ENCODE assay signal across 1 cellular context in genomic region chr17:15941781-15942180, GRCh38.
TF ChIP-seq lines count a peak whose summit lies in the region.

No MANE protein-coding gene starts in this region.

TF ChIP-seq in GM23338, 12 proteins besides CTCF, POLR2A, EP300 and RAD21 (continued from another document):
- TF ChIP-seq, protein P1, sequence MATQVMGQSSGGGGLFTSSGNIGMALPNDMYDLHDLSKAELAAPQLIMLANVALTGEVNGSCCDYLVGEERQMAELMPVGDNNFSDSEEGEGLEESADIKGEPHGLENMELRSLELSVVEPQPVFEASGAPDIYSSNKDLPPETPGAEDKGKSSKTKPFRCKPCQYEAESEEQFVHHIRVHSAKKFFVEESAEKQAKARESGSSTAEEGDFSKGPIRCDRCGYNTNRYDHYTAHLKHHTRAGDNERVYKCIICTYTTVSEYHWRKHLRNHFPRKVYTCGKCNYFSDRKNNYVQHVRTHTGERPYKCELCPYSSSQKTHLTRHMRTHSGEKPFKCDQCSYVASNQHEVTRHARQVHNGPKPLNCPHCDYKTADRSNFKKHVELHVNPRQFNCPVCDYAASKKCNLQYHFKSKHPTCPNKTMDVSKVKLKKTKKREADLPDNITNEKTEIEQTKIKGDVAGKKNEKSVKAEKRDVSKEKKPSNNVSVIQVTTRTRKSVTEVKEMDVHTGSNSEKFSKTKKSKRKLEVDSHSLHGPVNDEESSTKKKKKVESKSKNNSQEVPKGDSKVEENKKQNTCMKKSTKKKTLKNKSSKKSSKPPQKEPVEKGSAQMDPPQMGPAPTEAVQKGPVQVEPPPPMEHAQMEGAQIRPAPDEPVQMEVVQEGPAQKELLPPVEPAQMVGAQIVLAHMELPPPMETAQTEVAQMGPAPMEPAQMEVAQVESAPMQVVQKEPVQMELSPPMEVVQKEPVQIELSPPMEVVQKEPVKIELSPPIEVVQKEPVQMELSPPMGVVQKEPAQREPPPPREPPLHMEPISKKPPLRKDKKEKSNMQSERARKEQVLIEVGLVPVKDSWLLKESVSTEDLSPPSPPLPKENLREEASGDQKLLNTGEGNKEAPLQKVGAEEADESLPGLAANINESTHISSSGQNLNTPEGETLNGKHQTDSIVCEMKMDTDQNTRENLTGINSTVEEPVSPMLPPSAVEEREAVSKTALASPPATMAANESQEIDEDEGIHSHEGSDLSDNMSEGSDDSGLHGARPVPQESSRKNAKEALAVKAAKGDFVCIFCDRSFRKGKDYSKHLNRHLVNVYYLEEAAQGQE (IDR thresholded peaks at IDR 0.05; ENCODE audit: unreplicated experiment), result no peak
- TF ChIP-seq ZNF114 (CRISPR knock-in tag; IDR thresholded peaks at IDR 0.05) (no peak), NANOG (IDR thresholded peaks at IDR 0.05; ENCODE audit: borderline replicate concordance) (no peak), ZNF462 (CRISPR knock-in tag; IDR thresholded peaks at IDR 0.05) (no peak), POLR2AphosphoS5 (IDR thresholded peaks at IDR 0.05; ENCODE audit: low read depth) (no peak), ETS1 (IDR thresholded peaks at IDR 0.05) (no peak), EZH2phosphoT487 (IDR thresholded peaks at IDR 0.05; ENCODE audit: unreplicated experiment) (no peak), CREB1 (CRISPR knock-in tag; IDR thresholded peaks at IDR 0.05; ENCODE audit: low read depth) (no peak), EZH2 (IDR thresholded peaks at IDR 0.05; ENCODE audit: low read depth, unreplicated experiment) (no peak), JUNB (IDR thresholded peaks at IDR 0.05; ENCODE audit: unreplicated experiment) (no peak), ZNF331 (CRISPR knock-in tag; IDR thresholded peaks at IDR 0.05; ENCODE audit: low read depth) (no peak)
TF ChIP-seq in GM23338: peak in this region for 0.
